In genomic region chr2:86001326-86001725, GRCh38 we compare ENCODE assay signal across 23 cellular contexts.
DNase-seq lines count a peak whose midpoint lies in the region; ATAC-seq and TF ChIP-seq lines count a peak whose summit lies in the region.
"Had no signal": no experiment of that assay in that cellular context is flagged by ENCODE, and none has a peak within 500 bp of the region (broad histone marks: within the 10 kb centered on the region; RNA-seq: fewer than 3 reads in every experiment).

No MANE protein-coding gene starts in this region.

- H3K4me1 Mint-ChIP-seq in activated B cell treated with CpG ODN at 0.5 μM for 24 hours (peaks cover 59% of the 10 kb centered on the region), natural killer cell (peaks cover 18 to 39% of the 10 kb centered on the region in 2 donors)

- H3K4me1 ChIP-seq in vagina, result peaks cover 48% of the 10 kb centered on the region

- no peaks in the 10 kb centered on the region for H3K27me3 ChIP-seq in vagina
- H3K27me3 ChIP-seq: body of pancreas, left lung, upper lobe of right lung had no signal

- H3K27me3 Mint-ChIP-seq in activated B cell treated with CpG ODN at 0.5 μM for 24 hours (no peaks in the 10 kb centered on the region), natural killer cell (ENCODE audit: low read depth in 2 of 2) (no peaks in the 10 kb centered on the region)
- H3K27me3 Mint-ChIP-seq: activated T-helper 17 cell treated with anti-CD3 and anti-CD28 coated beads, Interleukin-2, amount 50 U/mL, for 72 hours had no signal

- no peak for TF ChIP-seq POLR2A in vagina (IDR thresholded peaks at IDR 0.05)

- no peaks in the 10 kb centered on the region for H3K9me3 ChIP-seq in vagina
- H3K9me3 ChIP-seq: body of pancreas, upper lobe of right lung had no signal

- H3K36me3 ChIP-seq in vagina, result no peaks in the 10 kb centered on the region
- H3K36me3 ChIP-seq: left lung, upper lobe of right lung had no signal

- H3K9me3 Mint-ChIP-seq in activated B cell treated with CpG ODN at 0.5 μM for 24 hours (peaks cover 4% of the 10 kb centered on the region), natural killer cell (no peaks in the 10 kb centered on the region)
- H3K9me3 Mint-ChIP-seq: activated T-helper 17 cell treated with anti-CD3 and anti-CD28 coated beads, Interleukin-2, amount 50 U/mL, for 72 hours had no signal

- POLR2A ChIA-PET in activated B cell treated with CpG ODN at 0.5 μM for 24 hours (lab: Charles Lee), result no interaction called here

- H3K27ac ChIP-seq in vagina, result peak overlapping the region; percentile 84
- H3K27ac ChIP-seq: body of pancreas, left lung, PC-9 had no signal

- peak; percentile 56 for DNase-seq in cardiac septum (ENCODE audit: low spot score)
- DNase-seq in left ventricle myocardium superior, result no peak
- DNase-seq in activated B cell treated with CpG ODN at 0.5 μM for 24 hours, result no peak
- DNase-seq in natural killer cell, result no peak
- no peak for DNase-seq in vagina (ENCODE audit: extremely low spot score in 2 of 2)
- no peak for DNase-seq in NCI-H2107 treated with DMSO at 0.1 percent for 48 hours (lab: John Stamatoyannopoulos, UW; ENCODE audit: unreplicated experiment)
- DNase-seq: activated CD4-positive, alpha-beta T cell treated with anti-CD3 and anti-CD28 coated beads for 4 hours; activated CD8-positive, alpha-beta memory T cell treated with anti-CD3 and anti-CD28 coated beads, Interleukin-2, amount 50 U/mL, for 4 hours; body of pancreas; C1 segment of cervical spinal cord; left lung; NCI-H1092; NCI-H187; NCI-H524; nephron progenitor cell; PC-9; upper lobe of right lung had no signal

- ATAC-seq in left ventricle myocardium superior (no peak), activated B cell treated with CpG ODN at 0.5 μM for 24 hours (ENCODE audit: low read depth) (no peak), natural killer cell (no peak), HG02642 (IDR thresholded peaks at IDR 0.05; ENCODE audit: poor library complexity, unreplicated experiment) (no peak), HG02759 (IDR thresholded peaks at IDR 0.05; ENCODE audit: unreplicated experiment) (no peak)
- ATAC-seq: activated T-helper 17 cell treated with anti-CD3 and anti-CD28 coated beads, Interleukin-2, amount 50 U/mL, for 72 hours; body of pancreas; GM12878; left lung; Right ventricle myocardium inferior; SK-N-SH treated with all-trans-retinoic acid at 6 μM for 48 hours; upper lobe of right lung had no signal

- CTCF ChIA-PET in activated B cell treated with CpG ODN at 0.5 μM for 24 hours (lab: Charles Lee), result no interaction called here

- intact Hi-C loops in cardiac septum (cut with DNase I) (no loop called here), left ventricle myocardium superior (cut with micrococcal nuclease) (no loop called here), activated B cell treated with CpG ODN at 0.5 μM for 24 hours (cut with micrococcal nuclease) (no loop called here), natural killer cell (cut with micrococcal nuclease) (no loop called here), vagina (cut with DNase I) (no loop called here)

- no peak for TF ChIP-seq CTCF in activated B cell treated with CpG ODN at 0.5 μM for 24 hours (IDR thresholded peaks at IDR 0.05)
- no peak for TF ChIP-seq CTCF in natural killer cell (IDR thresholded peaks at IDR 0.05)
- no peak for TF ChIP-seq CTCF in vagina (IDR thresholded peaks at IDR 0.05)

- H3K4me3 ChIP-seq in vagina, result no peak overlapping the region
- H3K4me3 ChIP-seq: body of pancreas, GM12878, left lung, PC-9, upper lobe of right lung had no signal

- no peak overlapping the region for H3K4me3 Mint-ChIP-seq in activated B cell treated with CpG ODN at 0.5 μM for 24 hours
- H3K4me3 Mint-ChIP-seq in natural killer cell, result no peak overlapping the region
- H3K4me3 Mint-ChIP-seq: activated T-helper 17 cell treated with anti-CD3 and anti-CD28 coated beads, Interleukin-2, amount 50 U/mL, for 72 hours; nephron progenitor cell had no signal

- H3K36me3 Mint-ChIP-seq in activated B cell treated with CpG ODN at 0.5 μM for 24 hours (ENCODE audit: low read depth) (no peaks in the 10 kb centered on the region), natural killer cell (no peaks in the 10 kb centered on the region)

- peak overlapping the region; percentile 96 for H3K27ac Mint-ChIP-seq in activated B cell treated with CpG ODN at 0.5 μM for 24 hours
- peak overlapping the region; percentile 16 to 88 for H3K27ac Mint-ChIP-seq in natural killer cell
- H3K27ac Mint-ChIP-seq: activated T-helper 17 cell treated with anti-CD3 and anti-CD28 coated beads, Interleukin-2, amount 50 U/mL, for 72 hours; nephron progenitor cell had no signal
